In genomic region chr16:85329059-85329812, GRCh38 we compare ENCODE assay signal across 10 cellular contexts.
A peak's percentile ranks its signal among the peaks of the same experiment; 100 is the strongest.
DNase-seq lines count a peak whose midpoint lies in the region; ATAC-seq and TF ChIP-seq lines count a peak whose summit lies in the region.
"Had no signal": no experiment of that assay in that cellular context is flagged by ENCODE, and none has a peak within 500 bp of the region (broad histone marks: within the 10 kb centered on the region; RNA-seq: fewer than 3 reads in every experiment).

No MANE protein-coding gene starts in this region.

- POLR2A ChIA-PET in Panc1 (lab: Charles Lee) = no interaction called here
- POLR2A ChIA-PET in activated CD4-positive, alpha-beta memory T cell treated with anti-CD3 and anti-CD28 coated beads, Interleukin-2, amount 10 ng/mL, durations not matched to agents 7 days and 5 days (lab: Charles Lee) = no interaction called here

- DNase-seq in COLO668 (lab: John Stamatoyannopoulos, UW; ENCODE audit: unreplicated experiment) (peak; percentile 45), Panc1 (ENCODE audit: low read depth, low spot score) (no peak), Ammon's horn (ENCODE audit: low spot score) (no peak), GF-D8 (lab: John Stamatoyannopoulos, UW) (no peak)
- no peak for DNase-seq in activated CD4-positive, alpha-beta memory T cell treated with anti-CD3 and anti-CD28 coated beads, Interleukin-2, amount 10 ng/mL, durations not matched to agents 7 days and 5 days
- DNase-seq: CD4-positive, alpha-beta T cell; cortex of kidney had no signal

- H3K4me1 ChIP-seq in HUES6 (ENCODE audit: control insufficient read depth, insufficient read depth, low read length) (peaks cover 52% of the 10 kb centered on the region), Panc1 (ENCODE audit: control insufficient read depth, insufficient read depth, low read length) (peaks cover 31% of the 10 kb centered on the region)

- peak; percentile 52 for ATAC-seq in Panc1
- ATAC-seq in GM18909 (IDR thresholded peaks at IDR 0.05; ENCODE audit: poor library complexity, unreplicated experiment) = no peak

- CTCF ChIA-PET in Panc1 (lab: Charles Lee) = no interaction called here
- CTCF ChIA-PET in activated CD4-positive, alpha-beta memory T cell treated with anti-CD3 and anti-CD28 coated beads, Interleukin-2, amount 10 ng/mL, durations not matched to agents 7 days and 5 days (lab: Charles Lee) = no interaction called here

- TF ChIP-seq CTCF in Panc1 (IDR thresholded peaks at IDR 0.05) = no peak

- H3K4me3 ChIP-seq in HUES6 (ENCODE audit: low read depth, low read length) = peak overlapping the region; percentile 58
- peak overlapping the region in 1 of 2 experiments; percentile 27; a peak in 1 of 4 replicates for H3K4me3 ChIP-seq in Panc1 (ENCODE audit: low read depth in 2 of 2, low read length in 2 of 2)
- H3K4me3 ChIP-seq in iPS-18c (ENCODE audit: insufficient read depth, low read depth, low read length) = peak overlapping the region; percentile 17

- intact Hi-C loops in Panc1 (cut with micrococcal nuclease; ENCODE audit: unreplicated experiment) = no loop called here

- peaks cover 14% of the 10 kb centered on the region for H3K27me3 Mint-ChIP-seq in activated CD4-positive, alpha-beta memory T cell treated with anti-CD3 and anti-CD28 coated beads, Interleukin-2, amount 10 ng/mL, durations not matched to agents 7 days and 5 days

- H3K36me3 Mint-ChIP-seq in activated CD4-positive, alpha-beta memory T cell treated with anti-CD3 and anti-CD28 coated beads, Interleukin-2, amount 10 ng/mL, durations not matched to agents 7 days and 5 days (ENCODE audit: low read depth) = no peaks in the 10 kb centered on the region

- H3K36me3 ChIP-seq in HUES6 (ENCODE audit: control insufficient read depth, insufficient read depth, low read length) (no peaks in the 10 kb centered on the region), Panc1 (ENCODE audit: control insufficient read depth, insufficient read depth, low read length) (no peaks in the 10 kb centered on the region)

- H3K27ac ChIP-seq in HUES6 (ENCODE audit: low read depth, low read length) = peak overlapping the region; percentile 96
- H3K27ac ChIP-seq in Panc1 (ENCODE audit: low read length) = peak overlapping the region; percentile 92

- H3K27ac Mint-ChIP-seq in activated CD4-positive, alpha-beta memory T cell treated with anti-CD3 and anti-CD28 coated beads, Interleukin-2, amount 10 ng/mL, durations not matched to agents 7 days and 5 days = no peak overlapping the region
- H3K27ac Mint-ChIP-seq: CD4-positive, alpha-beta T cell had no signal

- no peaks in the 10 kb centered on the region for H3K9me3 ChIP-seq in HUES6 (ENCODE audit: control insufficient read depth, insufficient read depth, low read depth, low read length)
- H3K9me3 ChIP-seq in Panc1 (ENCODE audit: control insufficient read depth, insufficient read depth, low read depth, low read length) = no peaks in the 10 kb centered on the region
- no peaks in the 10 kb centered on the region for H3K9me3 ChIP-seq in iPS-18c (ENCODE audit: control insufficient read depth, insufficient read depth, low read length)

- H3K4me1 Mint-ChIP-seq in activated CD4-positive, alpha-beta memory T cell treated with anti-CD3 and anti-CD28 coated beads, Interleukin-2, amount 10 ng/mL, durations not matched to agents 7 days and 5 days = no peaks in the 10 kb centered on the region

- no peaks in the 10 kb centered on the region for H3K9me3 Mint-ChIP-seq in activated CD4-positive, alpha-beta memory T cell treated with anti-CD3 and anti-CD28 coated beads, Interleukin-2, amount 10 ng/mL, durations not matched to agents 7 days and 5 days
- H3K9me3 Mint-ChIP-seq: CD4-positive, alpha-beta T cell had no signal

- H3K27me3 ChIP-seq in HUES6 (ENCODE audit: control insufficient read depth, insufficient read depth, low read length) = peaks cover 32% of the 10 kb centered on the region
- H3K27me3 ChIP-seq in Panc1 (ENCODE audit: control insufficient read depth, insufficient read depth, low read length) = no peaks in the 10 kb centered on the region

- in situ Hi-C loops in Panc1 (cut with HindIII; ENCODE audit: low pct_unique_long_range_greater_than_20kb, low sequenced_read_pairs) = no loop called here

- H3K4me3 Mint-ChIP-seq in activated CD4-positive, alpha-beta memory T cell treated with anti-CD3 and anti-CD28 coated beads, Interleukin-2, amount 10 ng/mL, durations not matched to agents 7 days and 5 days = no peak overlapping the region
- H3K4me3 Mint-ChIP-seq: CD4-positive, alpha-beta T cell had no signal

- H3K9ac ChIP-seq in HUES6 (ENCODE audit: low read length) = peak overlapping the region; percentile 90

- no TSS peak for BruUV-seq in Panc1 (replicated peaks; lab: Mats Ljungman, UMichigan)
